8 cellular contexts compared by ENCODE assay signal in the genomic region with DNA sequence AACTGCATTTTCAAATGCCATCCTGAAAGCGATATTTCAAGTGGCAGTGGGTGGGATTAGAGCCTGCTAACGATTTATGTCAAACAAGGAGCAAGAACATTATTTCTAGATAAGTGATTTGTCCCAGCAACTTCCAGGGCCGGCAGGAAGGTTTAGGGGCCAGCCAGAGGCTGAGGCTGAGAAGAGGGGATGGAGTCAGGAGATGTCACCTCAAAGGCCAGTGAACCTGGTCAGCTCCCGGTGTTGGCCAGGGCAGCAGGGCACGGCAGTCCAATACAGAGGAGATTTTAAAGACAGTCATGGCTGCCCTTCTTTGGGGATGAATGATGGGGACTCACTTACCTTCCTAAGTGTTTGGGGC.
DNase-seq lines count a peak whose midpoint lies in the region; ATAC-seq, FAIRE-seq and TF ChIP-seq lines count a peak whose summit lies in the region.

No MANE protein-coding gene starts in this region.

- peaks cover 48% of the 10 kb centered on the region for H3K79me2 ChIP-seq in astrocyte (ENCODE audit: insufficient read depth, low read length)

- H3K36me3 Mint-ChIP-seq in activated T-cell treated with anti-CD3 and anti-CD28 coated beads, Interleukin-2, amount 50 U/mL, for 72 hours (ENCODE audit: insufficient read depth in 2 of 2), result peaks cover 0 to 3% of the 10 kb centered on the region in 2 donors
- peaks cover 24% of the 10 kb centered on the region for H3K36me3 Mint-ChIP-seq in astrocyte (ENCODE audit: low read depth, unreplicated experiment)
- no peaks in the 10 kb centered on the region for H3K36me3 Mint-ChIP-seq in mesothelial cell of epicardium

- H3K4me2 ChIP-seq in astrocyte (ENCODE audit: low read length), result peak overlapping the region; percentile 86

- H3K4me1 ChIP-seq in astrocyte (ENCODE audit: insufficient read depth, low read length) (peaks cover 75% of the 10 kb centered on the region), tibial nerve (peaks cover 0 to 91% (median 51%) of the 10 kb centered on the region in 4 donors)

- no peak for TF ChIP-seq POLR2A in tibial nerve (IDR thresholded peaks at IDR 0.05)

- no peak for ATAC-seq in activated T-cell treated with anti-CD3 and anti-CD28 coated beads, Interleukin-2, amount 50 U/mL, for 72 hours (replicated peaks in 1 of 2)

- no peaks in the 10 kb centered on the region for H3K9me3 Mint-ChIP-seq in activated T-cell treated with anti-CD3 and anti-CD28 coated beads, Interleukin-2, amount 50 U/mL, for 72 hours
- H3K9me3 Mint-ChIP-seq in astrocyte (ENCODE audit: unreplicated experiment) (peaks cover 5% of the 10 kb centered on the region), mesothelial cell of epicardium (no peaks in the 10 kb centered on the region)

- no peaks in the 10 kb centered on the region for H3K27me3 ChIP-seq in astrocyte (ENCODE audit: insufficient read depth, low read length)
- H3K27me3 ChIP-seq in tibial nerve, result no peaks in the 10 kb centered on the region

- no peak for FAIRE-seq in astrocyte (lab: Jason Lieb, UNC)

- H3K9me3 ChIP-seq in astrocyte (ENCODE audit: insufficient read depth, low read depth, low read length), result no peaks in the 10 kb centered on the region
- H3K9me3 ChIP-seq in tibial nerve, result no peaks in the 10 kb centered on the region

- WGBS in tibial nerve, 2 donors, result 63% methylated on average over 5 of the region's 5 CpGs

- H3K27ac Mint-ChIP-seq in activated T-cell treated with anti-CD3 and anti-CD28 coated beads, Interleukin-2, amount 50 U/mL, for 72 hours, result peak overlapping the region; percentile 92
- peak overlapping the region; percentile 37 for H3K27ac Mint-ChIP-seq in astrocyte (ENCODE audit: unreplicated experiment)
- peak overlapping the region; percentile 80 for H3K27ac Mint-ChIP-seq in mesothelial cell of epicardium

- H3K27me3 Mint-ChIP-seq in activated T-cell treated with anti-CD3 and anti-CD28 coated beads, Interleukin-2, amount 50 U/mL, for 72 hours (ENCODE audit: low read depth), result no peaks in the 10 kb centered on the region
- H3K27me3 Mint-ChIP-seq in astrocyte (ENCODE audit: low read depth, unreplicated experiment), result no peaks in the 10 kb centered on the region
- H3K27me3 Mint-ChIP-seq in mesothelial cell of epicardium (ENCODE audit: low read depth), result no peaks in the 10 kb centered on the region

- peak overlapping the region; percentile 36 for H3K27ac ChIP-seq in astrocyte (ENCODE audit: low read depth, low read length)
- H3K27ac ChIP-seq in tibial nerve, result peak overlapping the region; percentile 7 to 91 (median 64)

- H4K20me1 ChIP-seq in astrocyte (ENCODE audit: insufficient read depth, low read length), result peaks cover 84% of the 10 kb centered on the region

- TF ChIP-seq EP300 in tibial nerve (IDR thresholded peaks at IDR 0.05), result no peak

- H3K36me3 ChIP-seq in astrocyte (ENCODE audit: insufficient read depth, low read length) (no peaks in the 10 kb centered on the region), tibial nerve (no peaks in the 10 kb centered on the region)

- H3K4me3 ChIP-seq in astrocyte (ENCODE audit: insufficient read depth, low read depth, low read length), result no peak overlapping the region
- H3K4me3 ChIP-seq in tibial nerve, result peak overlapping the region in 2 of 4 donors; percentile 49 to 55

- H2AFZ ChIP-seq in astrocyte (ENCODE audit: low read depth, low read length), result no peak overlapping the region

- DNase-seq in activated T-cell treated with anti-CD3 and anti-CD28 coated beads, Interleukin-2, amount 50 U/mL, for 72 hours, result no peak
- no peak for DNase-seq in activated T-cell treated with anti-CD3 and anti-CD28 coated beads, Interleukin-2, amount 50 U/mL, for 1 hour
- DNase-seq in astrocyte (ENCODE audit: low read depth), result no peak
- DNase-seq in mesothelial cell of epicardium (ENCODE audit: low spot score in 2 of 2, unreplicated experiment in 2 of 2), result no peak
- no peak for DNase-seq in tibial nerve (ENCODE audit: low spot score in 2 of 2)
- DNase-seq in OCI-M1 (lab: John Stamatoyannopoulos, UW), result no peak
- DNase-seq in activated effector memory CD4-positive, alpha-beta T cell treated with anti-CD3 and anti-CD28 coated beads, Interleukin-2, amount 50 U/mL, for 16 hours, result no peak
- DNase-seq in T1000 (lab: John Stamatoyannopoulos, UW), result no peak

- peak overlapping the region; percentile 57 for H3K9ac ChIP-seq in astrocyte (ENCODE audit: low read length)

- no peak for TF ChIP-seq CTCF in astrocyte (IDR thresholded peaks at IDR 0.05; ENCODE audit: insufficient read depth, low read depth, low read length)
- TF ChIP-seq CTCF in mesothelial cell of epicardium (IDR thresholded peaks at IDR 0.05; ENCODE audit: unreplicated experiment), result no peak
- TF ChIP-seq CTCF in tibial nerve (IDR thresholded peaks at IDR 0.05), result no peak

- H3K4me3 Mint-ChIP-seq in activated T-cell treated with anti-CD3 and anti-CD28 coated beads, Interleukin-2, amount 50 U/mL, for 72 hours, result peak overlapping the region; percentile 74 to 83
- H3K4me3 Mint-ChIP-seq in astrocyte (ENCODE audit: unreplicated experiment) (peak overlapping the region; percentile 58), mesothelial cell of epicardium (peak overlapping the region; percentile 66)

- peaks cover 51% of the 10 kb centered on the region for H3K4me1 Mint-ChIP-seq in activated T-cell treated with anti-CD3 and anti-CD28 coated beads, Interleukin-2, amount 50 U/mL, for 72 hours (ENCODE audit: low read depth)
- peaks cover 61% of the 10 kb centered on the region for H3K4me1 Mint-ChIP-seq in astrocyte (ENCODE audit: low read depth, unreplicated experiment)
- peaks cover 79% of the 10 kb centered on the region for H3K4me1 Mint-ChIP-seq in mesothelial cell of epicardium

Comparison
In these comparisons a context has a peak if more than half of its experiments do, and no peak if none do; other contexts are left out.
1. H3K27ac Mint-ChIP-seq: peak in every context shown above with its lines; median percentile 92 in activated T-cell treated with anti-CD3 and anti-CD28 coated beads, Interleukin-2, amount 50 U/mL, for 72 hours; 80 in mesothelial cell of epicardium; 37 in astrocyte.